Comparison of ENCODE assay signal across 34 cellular contexts in the genomic region with DNA sequence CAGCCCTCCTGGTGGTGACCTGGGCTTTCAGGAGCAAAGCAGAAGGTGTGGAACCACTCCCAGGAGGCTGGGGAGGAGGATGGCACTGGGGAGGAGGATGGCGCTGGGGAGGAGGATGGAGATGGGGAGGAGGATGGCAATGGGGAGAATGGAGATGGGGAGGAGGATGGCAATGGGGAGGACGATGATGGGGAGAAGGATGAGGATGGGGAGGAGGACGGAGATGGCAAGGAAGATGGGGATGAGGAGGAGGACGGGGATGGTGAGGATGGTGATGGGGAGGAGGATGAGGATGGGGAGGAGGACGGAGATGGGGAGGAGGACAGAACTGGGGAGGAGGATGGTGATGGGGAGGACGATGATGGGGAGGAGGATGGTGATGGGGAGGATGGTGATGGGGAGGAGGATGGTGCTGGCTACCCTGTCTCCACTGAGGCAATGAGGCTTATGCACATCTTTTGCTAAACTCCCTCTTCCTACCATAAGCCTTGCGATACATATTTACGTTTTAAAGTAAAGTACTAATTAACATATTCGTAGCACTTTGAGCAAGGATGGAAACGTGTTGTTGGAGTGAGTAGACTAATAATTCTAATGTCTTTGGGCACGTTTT. TPM values are rescaled to one million over a fixed set of nuclear protein-coding genes. Genes with fewer than 3 reads are reported as not detected.
"Had no signal": no experiment of that assay in that cellular context is flagged by ENCODE, and none has a peak within 500 bp of the region (broad histone marks: within the 10 kb centered on the region; RNA-seq: fewer than 3 reads in every experiment).

No MANE protein-coding gene starts in this region.

- H2AFZ ChIP-seq: neural progenitor cell had no signal

- H3K4me1 ChIP-seq: left lung, uterus had no signal

- H3K9me3 ChIP-seq: esophagus squamous epithelium, heart right ventricle, left lung, ovary, psoas muscle, suprapubic skin, thyroid gland, uterus had no signal

- H3K27ac ChIP-seq: esophagus squamous epithelium, heart right ventricle, left lung, neural progenitor cell, ovary, psoas muscle, suprapubic skin had no signal

- FAIRE-seq: endometrium, islet of Langerhans had no signal

- H3K9ac ChIP-seq: neural progenitor cell had no signal

- H3K4me2 ChIP-seq: neural progenitor cell, smooth muscle cell had no signal

- DNase-seq: cortex of kidney; effector memory CD8-positive, alpha-beta T cell; erythroblast; esophagus squamous epithelium; foreskin melanocyte; glutamatergic neuron; heart right ventricle; hippocampal formation; left cardiac atrium; left lung; mesendoderm; midbrain; naive thymus-derived CD4-positive, alpha-beta T cell; nucleus accumbens; ovary; posterior cingulate gyrus; psoas muscle; stimulated activated CD4-positive, alpha-beta T cell treated with anti-CD3 and anti-CD28 coated beads, Interleukin-12 subunit alpha, Interleukin-12 subunit beta, amount 100 ng/mL, for 4 hours; stimulated activated CD4-positive, alpha-beta T cell treated with anti-CD3 and anti-CD28 coated beads, Interleukin-1b, Interleukin-23, amount 100 ng/mL, for 48 hours; stimulated activated CD4-positive, alpha-beta T cell treated with anti-CD3 and anti-CD28 coated beads, Interleukin-4, amount 100 ng/mL, for 1 hour; stimulated activated CD8-positive, alpha-beta memory T cell treated with anti-CD3 and anti-CD28 coated beads, Interleukin-4, amount 100 ng/mL, for 48 hours; stimulated activated naive CD4-positive, alpha-beta T cell; stimulated activated naive CD8-positive, alpha-beta T cell treated with anti-CD3 and anti-CD28 coated beads, Interleukin-15, amount 100 ng/mL, for 72 hours; thyroid gland; uterus had no signal

- H3K27me3 ChIP-seq: ovary, thyroid gland, uterus had no signal

- ATAC-seq: effector memory CD8-positive, alpha-beta T cell; heart right ventricle; left cardiac atrium; left lung; naive thymus-derived CD4-positive, alpha-beta T cell; psoas muscle; sciatic nerve; stimulated activated naive CD8-positive, alpha-beta T cell treated with anti-CD3 and anti-CD28 coated beads, Interleukin-15, amount 100 ng/mL, for 72 hours had no signal

- H3K4me3 ChIP-seq: esophagus squamous epithelium, heart right ventricle, left lung, neural progenitor cell, ovary, psoas muscle, smooth muscle cell, suprapubic skin, thyroid gland, uterus had no signal

- H3K36me3 ChIP-seq: esophagus squamous epithelium, heart right ventricle, left lung, neural progenitor cell, ovary, suprapubic skin, thyroid gland, uterus had no signal

RNA-seq across cellular contexts. Expression of a gene that starts 7.4 kb away (rescaled TPM):
- total RNA-seq: dermis microvascular lymphatic vessel endothelial cell; kidney epithelial cell; lung microvascular endothelial cell; naive thymus-derived CD4-positive, alpha-beta T cell had no signal
- polyA plus RNA-seq: naive thymus-derived CD4-positive, alpha-beta T cell had no signal
